10 cellular contexts compared by ENCODE assay signal in genomic region chr4:134935320-134935719, GRCh38.
DNase-seq lines count a peak whose midpoint lies in the region; ATAC-seq and TF ChIP-seq lines count a peak whose summit lies in the region.
"Had no signal": no experiment of that assay in that cellular context is flagged by ENCODE, and none has a peak within 500 bp of the region (broad histone marks: within the 10 kb centered on the region; RNA-seq: fewer than 3 reads in every experiment).

No MANE protein-coding gene starts in this region.

- H3K36me3 ChIP-seq in OCI-LY1 (ENCODE audit: insufficient read depth, low read length), result no peaks in the 10 kb centered on the region

- H2AFZ ChIP-seq in OCI-LY1 (ENCODE audit: low read length), result no peak overlapping the region

- H3K27ac ChIP-seq in OCI-LY1 (ENCODE audit: low read depth, low read length, poor library complexity, severe bottlenecking), result no peak overlapping the region

- TF ChIP-seq CTCF in GM13976 (IDR thresholded peaks at IDR 0.05; ENCODE audit: borderline replicate concordance, control extremely low read depth, extremely low read depth, insufficient read depth, missing control alignments) (peak; percentile 19), OCI-LY1 (IDR thresholded peaks at IDR 0.05; ENCODE audit: low read length) (peak; percentile 77), foreskin fibroblast (IDR thresholded peaks at IDR 0.05; ENCODE audit: low read depth, low read length) (peak; percentile 42)

- no peaks in the 10 kb centered on the region for H3K79me2 ChIP-seq in OCI-LY1 (ENCODE audit: insufficient read depth, low read length)

- no peak overlapping the region for H3K9ac ChIP-seq in OCI-LY1 (ENCODE audit: low read length)

- ATAC-seq in HG03045 (IDR thresholded peaks at IDR 0.05; ENCODE audit: unreplicated experiment) (no peak), HG03342 (IDR thresholded peaks at IDR 0.05; ENCODE audit: unreplicated experiment) (no peak)
- ATAC-seq: naive thymus-derived CD8-positive, alpha-beta T cell had no signal

- H3F3A ChIP-seq in OCI-LY1 (ENCODE audit: insufficient read depth, low read length), result no peaks in the 10 kb centered on the region

- no peaks in the 10 kb centered on the region for H4K20me1 ChIP-seq in OCI-LY1 (ENCODE audit: insufficient read depth, low read length)

- H3K27me3 ChIP-seq in OCI-LY1 (ENCODE audit: insufficient read depth, low read length), result no peaks in the 10 kb centered on the region

- H3K4me3 ChIP-seq in OCI-LY1 (ENCODE audit: low read depth, low read length, poor library complexity, severe bottlenecking) (no peak overlapping the region), foreskin fibroblast (ENCODE audit: low read depth in 1 of 2, low read length in 2 of 2) (no peak overlapping the region)

- no peaks in the 10 kb centered on the region for H3K9me2 ChIP-seq in OCI-LY1 (ENCODE audit: low read depth, low read length)

- peak; percentile 27 for DNase-seq in ACHN
- no peak for DNase-seq in GM13976 (ENCODE audit: low spot score)
- DNase-seq in foreskin fibroblast, result no peak
- no peak for DNase-seq in GOT3 (lab: John Stamatoyannopoulos, UW)
- no peak for DNase-seq in middle frontal gyrus (ENCODE audit: extremely low spot score, low spot score)
- DNase-seq: activated CD8-positive, alpha-beta memory T cell treated with anti-CD3 and anti-CD28 coated beads, Interleukin-2, amount 50 U/mL, for 4 hours; naive thymus-derived CD8-positive, alpha-beta T cell had no signal

- no peaks in the 10 kb centered on the region for H3K9me3 ChIP-seq in OCI-LY1 (ENCODE audit: low read length)

- no peaks in the 10 kb centered on the region for H3K4me1 ChIP-seq in OCI-LY1 (ENCODE audit: insufficient read depth, low read length, severe bottlenecking)

- H3K4me2 ChIP-seq in OCI-LY1 (ENCODE audit: low read length), result no peak overlapping the region

- in situ Hi-C loops in ACHN (cut with HindIII; ENCODE audit: low pct_ligation_motif_present, low pct_unique_long_range_greater_than_20kb, low sequenced_read_pairs), result no loop called here
- in situ Hi-C loops in GM13976 (cut with MboI; ENCODE audit: low sequenced_read_pairs, unreplicated experiment), result no loop called here

Comparison
In these comparisons a context has a peak if more than half of its experiments do, and no peak if none do; other contexts are left out.
1. CTCF ChIP-seq: peak in every context shown above with its lines; median percentile 77 in OCI-LY1; 42 in foreskin fibroblast; 19 in GM13976.